In the genomic region with DNA sequence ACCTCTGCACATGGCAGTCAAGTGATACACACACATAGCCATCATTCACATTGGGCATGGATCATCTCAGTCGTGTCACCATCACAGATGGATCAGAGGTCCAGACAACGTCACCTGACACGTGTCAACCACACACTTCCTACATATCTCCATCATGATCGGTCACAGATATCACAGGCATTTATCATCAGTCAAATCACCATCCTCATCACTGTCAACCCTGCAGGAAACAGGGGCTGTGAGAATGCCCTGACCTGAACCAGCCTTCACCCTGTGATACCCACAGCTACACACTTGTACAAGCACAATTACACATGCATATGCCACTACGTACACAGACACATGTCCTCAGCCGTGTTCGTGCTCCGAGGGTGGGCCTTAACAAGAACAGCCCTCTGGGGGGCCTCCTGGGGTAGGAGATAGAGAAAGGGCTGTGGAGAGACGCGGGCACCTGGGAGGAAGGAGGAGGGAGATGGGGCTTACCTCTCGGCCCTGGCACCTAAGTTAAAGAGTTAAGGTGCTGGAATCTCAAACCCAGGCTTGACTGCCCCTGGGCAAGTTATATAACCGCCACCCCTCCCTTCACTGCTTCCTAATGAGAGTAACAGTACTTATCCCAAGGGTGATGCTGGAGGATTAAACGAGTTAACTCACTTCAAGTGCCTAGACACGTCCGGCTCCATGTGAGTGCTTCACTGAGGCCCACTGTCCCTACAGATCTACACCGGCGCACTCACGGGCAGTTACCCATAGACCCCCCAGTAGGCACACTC, we compare ENCODE assay signal across 8 cellular contexts. TPM values are rescaled to one million over a fixed set of nuclear protein-coding genes. Genes with fewer than 3 reads are reported as not detected.
DNase-seq lines count a peak whose midpoint lies in the region; ATAC-seq and TF ChIP-seq lines count a peak whose summit lies in the region.

No MANE protein-coding gene starts in this region.

- H3K4me3 ChIP-seq in GM06990 (replicated peaks; ENCODE audit: low read depth, low read length) (peak overlapping the region; percentile 66), Loucy (ENCODE audit: low read length, poor library complexity, severe bottlenecking) (peak overlapping the region; percentile 75), adipocyte (ENCODE audit: low read length) (peak overlapping the region; percentile 92), iPS-20b (ENCODE audit: low read length) (peak overlapping the region; percentile 72), stomach (peak overlapping the region; percentile 74 to 98 (median 86))

- no peak for ATAC-seq in HG03342 (IDR thresholded peaks at IDR 0.05; ENCODE audit: unreplicated experiment)

- H3K79me2 ChIP-seq in Loucy (ENCODE audit: insufficient read depth, low read length), result no peaks in the 10 kb centered on the region

- H4K20me1 ChIP-seq in Loucy (ENCODE audit: insufficient read depth, low read length, poor library complexity, severe bottlenecking), result no peaks in the 10 kb centered on the region

- H3K9ac ChIP-seq in Loucy (ENCODE audit: low read depth, low read length, poor library complexity, severe bottlenecking), result peak overlapping the region; percentile 54
- H3K9ac ChIP-seq in adipocyte (ENCODE audit: low read length), result peak overlapping the region; percentile 97
- H3K9ac ChIP-seq in iPS-20b (ENCODE audit: low read depth, low read length), result peak overlapping the region; percentile 65; the same call in 1 of the 2 replicates

- H3K9me2 ChIP-seq in Loucy (replicated peaks; ENCODE audit: low read depth, low read length), result no peaks in the 10 kb centered on the region

- TF ChIP-seq POLR2A in stomach (IDR thresholded peaks at IDR 0.05), result no peak

- TF ChIP-seq CTCF in GM06990 (IDR thresholded peaks at IDR 0.05; ENCODE audit: insufficient read depth, low read length, poor library complexity, severe bottlenecking) (no peak), Loucy (conservative IDR thresholded peaks at IDR 0.05; ENCODE audit: low read length) (no peak), stomach (IDR thresholded peaks at IDR 0.05) (no peak)

- intact Hi-C loops in stomach (cut with DNase I; ENCODE audit: low total_unique reads), result no loop called here

- no peak for TF ChIP-seq EP300 in stomach (IDR thresholded peaks at IDR 0.05)

- H3K9me3 ChIP-seq in Loucy (ENCODE audit: insufficient read depth, low read depth, low read length), result no peaks in the 10 kb centered on the region
- H3K9me3 ChIP-seq in adipocyte (ENCODE audit: control insufficient read depth, low read length), result no peaks in the 10 kb centered on the region
- H3K9me3 ChIP-seq in iPS-20b (ENCODE audit: insufficient read depth, low read depth, low read length), result no peaks in the 10 kb centered on the region
- no peaks in the 10 kb centered on the region for H3K9me3 ChIP-seq in stomach

- H3F3A ChIP-seq in Loucy (ENCODE audit: low read depth), result no peaks in the 10 kb centered on the region; the same call in 1 of the 2 replicates

- H3K27ac ChIP-seq in iPS-20b (ENCODE audit: low read length), result no peak overlapping the region
- peak overlapping the region; percentile 90 to 98 (median 95) for H3K27ac ChIP-seq in stomach

- peaks cover 7% of the 10 kb centered on the region; the same call in 1 of the 2 replicates for H3K36me3 ChIP-seq in GM06990 (ENCODE audit: control insufficient read depth, insufficient read depth, low read length)
- H3K36me3 ChIP-seq in Loucy (ENCODE audit: insufficient read depth, low read length), result no peaks in the 10 kb centered on the region
- H3K36me3 ChIP-seq in adipocyte (ENCODE audit: control insufficient read depth, insufficient read depth, low read length, severe bottlenecking), result peaks cover 6% of the 10 kb centered on the region
- H3K36me3 ChIP-seq in iPS-20b (ENCODE audit: insufficient read depth, low read depth, low read length), result peaks cover 11% of the 10 kb centered on the region
- peaks cover 8 to 12% (median 10%) of the 10 kb centered on the region in 4 donors for H3K36me3 ChIP-seq in stomach

- peak overlapping the region; percentile 65 for H3K4me2 ChIP-seq in Loucy (ENCODE audit: low read depth, low read length, poor library complexity, severe bottlenecking)

- peak overlapping the region; percentile 80 for H2AFZ ChIP-seq in Loucy (ENCODE audit: low read length)

- H3K4me1 ChIP-seq in Loucy (ENCODE audit: insufficient read depth, low read length, poor library complexity, severe bottlenecking) (peaks cover 18% of the 10 kb centered on the region), adipocyte (ENCODE audit: control insufficient read depth, insufficient read depth, low read length) (peaks cover 54% of the 10 kb centered on the region), iPS-20b (ENCODE audit: insufficient read depth, low read length) (peaks cover 25% of the 10 kb centered on the region), stomach (peaks cover 47 to 64% (median 56%) of the 10 kb centered on the region in 4 donors)

- DNase-seq in GM06990 (ENCODE audit: extremely low read depth, insufficient read length) (peak; percentile 38), adipocyte (ENCODE audit: low read depth) (peak; percentile 51), stomach (no peak), inferior parietal cortex (ENCODE audit: extremely low spot score) (no peak), HK-2 (ENCODE audit: unreplicated experiment) (no peak)

- 13 to 27% (median 18%) methylated on average over 18 of the region's 18 CpGs for WGBS in stomach, 5 donors

- H3K27me3 ChIP-seq in GM06990 (replicated peaks; ENCODE audit: control insufficient read depth, insufficient read depth, low read length), result no peaks in the 10 kb centered on the region
- no peaks in the 10 kb centered on the region for H3K27me3 ChIP-seq in Loucy (ENCODE audit: insufficient read depth, low read length, poor library complexity, severe bottlenecking)
- H3K27me3 ChIP-seq in adipocyte (replicated peaks; ENCODE audit: control insufficient read depth, insufficient read depth, low read length), result no peaks in the 10 kb centered on the region
- peaks cover 8% of the 10 kb centered on the region; the same call in 1 of the 2 replicates for H3K27me3 ChIP-seq in iPS-20b (ENCODE audit: insufficient read depth, low read length)
- no peaks in the 10 kb centered on the region for H3K27me3 ChIP-seq in stomach

RNA-seq across cellular contexts. Expression of gene SLC12A4, which starts 1.1 kb away (rescaled TPM):
- total RNA-seq in stomach, result 100 to 1,000 TPM in 1 of 5 donors, 10 to 100 TPM in 4; 12.7 to 136 (median 25.9) TPM
- polyA plus RNA-seq in stomach, result 10 to 100 TPM in 2 of 3 donors, 1 to 10 TPM in 1; 5.7 to 19.8 (median 16.2) TPM

RNA-seq across cellular contexts. Expression of gene DPEP3, which starts 12.9 kb away (rescaled TPM):
- not detected for total RNA-seq in stomach
- polyA plus RNA-seq in stomach, result not detected

RNA-seq across cellular contexts. Expression of gene LCAT, which starts 23.4 kb away (rescaled TPM):
- 10 to 100 TPM; 10.1 to 20.1 (median 12.8) TPM for total RNA-seq in stomach
- polyA plus RNA-seq in stomach, result 10 to 100 TPM; 18.6 to 20.7 (median 19.2) TPM

RNA-seq across cellular contexts. Expression of gene PSMB10, which starts 30.7 kb away (rescaled TPM):
- total RNA-seq in stomach, result 10 to 100 TPM; 22.8 to 85.8 (median 52.5) TPM
- 100 to 1,000 TPM; 128 to 205 (median 134) TPM for polyA plus RNA-seq in stomach

RNA-seq across cellular contexts. Expression of gene DPEP2, which starts 31.9 kb away (rescaled TPM):
- 1 to 10 TPM in 3 of 5 donors, not detected in 2; 2.4 to 5.2 (median 3.1) TPM for total RNA-seq in stomach
- polyA plus RNA-seq in stomach, result under 1 TPM; 0.61 to 0.95 (median 0.75) TPM

Comparison
In these comparisons a context has a peak if more than half of its experiments do, and no peak if none do; other contexts are left out.
1. DNase-seq: peak in GM06990 (single experiment) and adipocyte (single experiment); none in stomach (single experiment), inferior parietal cortex (single experiment) and HK-2 (single experiment).
2. Peak in every context shown above with its lines, with median percentiles within 50 percentile points of each other: H3K4me3 ChIP-seq and H3K9ac ChIP-seq.